Comparison of ENCODE assay signal across 25 cellular contexts in the genomic region with DNA sequence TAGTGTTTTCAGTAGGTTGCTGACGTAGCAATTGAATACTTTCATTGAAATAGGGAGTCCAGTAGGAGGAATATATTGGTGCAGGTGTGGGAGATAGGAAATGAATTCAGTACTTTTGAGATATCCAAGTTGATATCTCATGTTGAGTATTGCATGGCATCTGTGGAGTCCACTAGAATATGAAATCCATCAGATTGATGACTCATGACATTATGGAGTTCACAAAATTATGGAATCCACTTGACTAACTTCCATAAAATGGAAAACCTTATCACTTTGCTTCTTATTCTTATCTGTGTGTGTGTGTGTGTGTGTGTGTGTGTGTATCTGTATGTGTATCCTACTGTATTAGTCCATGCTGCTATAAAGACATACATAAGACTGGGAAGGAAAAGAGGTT.
DNase-seq lines count a peak whose midpoint lies in the region; ATAC-seq, FAIRE-seq and TF ChIP-seq lines count a peak whose summit lies in the region.
"Had no signal": no experiment of that assay in that cellular context is flagged by ENCODE, and none has a peak within 500 bp of the region (broad histone marks: within the 10 kb centered on the region; RNA-seq: fewer than 3 reads in every experiment).

No MANE protein-coding gene starts in this region.

- H3K4me2 ChIP-seq in HepG2 (ENCODE audit: low read depth, low read length) (no peak overlapping the region), K562 (ENCODE audit: insufficient read depth, low read length) (no peak overlapping the region)
- H3K4me2 ChIP-seq: BLaER1 had no signal

- H3K4me1 ChIP-seq in HepG2 (ENCODE audit: insufficient read depth, low read length) (no peaks in the 10 kb centered on the region), right lobe of liver (no peaks in the 10 kb centered on the region), K562 (replicated peaks in 1 of 2; ENCODE audit: control insufficient read depth in 2 of 2, insufficient read depth in 2 of 2, low read length in 2 of 2) (no peaks in the 10 kb centered on the region)
- H3K4me1 ChIP-seq: BE2C had no signal

- FAIRE-seq in HepG2 (lab: Jason Lieb, UNC) (no peak), K562 (lab: Jason Lieb, UNC) (no peak)
- FAIRE-seq: GM12878, GM12892, GM18507 had no signal

- H3K79me2 ChIP-seq in HepG2 (ENCODE audit: insufficient read depth, low read length) (no peaks in the 10 kb centered on the region), K562 (ENCODE audit: control insufficient read depth, insufficient read depth, low read length) (no peaks in the 10 kb centered on the region)

- no peak for TF ChIP-seq RAD21 in HepG2 (CRISPR knock-in tag; IDR thresholded peaks at IDR 0.05)
- TF ChIP-seq RAD21 in K562 (CRISPR knock-in tag; conservative IDR thresholded peaks at IDR 0.05 in 1 of 2, IDR thresholded peaks at IDR 0.05 in 1 of 2) = no peak

- TF ChIP-seq CTCF in HepG2 (CRISPR knock-in tag; IDR thresholded peaks at IDR 0.05) (no peak), right lobe of liver (IDR thresholded peaks at IDR 0.05) (no peak), K562 (IDR thresholded peaks at IDR 0.05 in 2 of 3, conservative IDR thresholded peaks at IDR 0.05 in 1 of 3; ENCODE audit: insufficient read depth in 2 of 3, low read depth in 1 of 3, low read length in 3 of 3) (no peak)

- H3K9ac ChIP-seq in HepG2 (ENCODE audit: insufficient read depth, low read depth, low read length) (no peak overlapping the region), K562 (ENCODE audit: insufficient read depth in 1 of 2, low read depth in 2 of 2, low read length in 2 of 2) (no peak overlapping the region)
- H3K9ac ChIP-seq: BLaER1 had no signal

- H3K36me3 ChIP-seq in HepG2 (replicated peaks in 1 of 2; ENCODE audit: control insufficient read depth in 1 of 2, insufficient read depth in 2 of 2, low read length in 2 of 2) (no peaks in the 10 kb centered on the region), right lobe of liver (no peaks in the 10 kb centered on the region), K562 (ENCODE audit: control insufficient read depth, insufficient read depth, low read length) (no peaks in the 10 kb centered on the region)
- H3K36me3 ChIP-seq: BE2C, BLaER1 had no signal

- H3K9me3 ChIP-seq in HepG2 (ENCODE audit: low read length) (no peaks in the 10 kb centered on the region), right lobe of liver (no peaks in the 10 kb centered on the region), K562 (replicated peaks; ENCODE audit: control insufficient read depth, insufficient read depth, low read depth, low read length) (no peaks in the 10 kb centered on the region)
- H3K9me3 ChIP-seq: BE2C, BLaER1 had no signal

- POLR2A ChIA-PET in HepG2 (lab: Yijun Ruan, JAX) (no interaction called here), K562 (lab: Yijun Ruan, JAX) (no interaction called here)

- CTCF ChIA-PET in HepG2 (lab: Yijun Ruan, JAX; ENCODE audit: low intra/inter-chr PET ratio, low total read pairs) (no interaction called here), K562 (lab: Yijun Ruan, JAX; ENCODE audit: low intra/inter-chr PET ratio) (no interaction called here)

- no peaks in the 10 kb centered on the region for H3K9me1 ChIP-seq in K562 (ENCODE audit: control insufficient read depth, insufficient read depth, low read length)

- BruUV-seq in HepG2 (replicated peaks; lab: Mats Ljungman, UMichigan) (no TSS peak), K562 (replicated peaks; lab: Mats Ljungman, UMichigan) (no TSS peak)

- H3K27ac ChIP-seq in HepG2 (ENCODE audit: extremely low read length, insufficient read depth, low read length) (no peak overlapping the region), right lobe of liver (no peak overlapping the region), K562 (ENCODE audit: extremely low read depth, low read depth, low read length) (no peak overlapping the region)
- H3K27ac ChIP-seq: 22Rv1, BLaER1 had no signal

- H4K20me1 ChIP-seq in HepG2 (ENCODE audit: insufficient read depth, low read length) (no peaks in the 10 kb centered on the region), K562 (replicated peaks; ENCODE audit: control insufficient read depth, insufficient read depth, low read length) (no peaks in the 10 kb centered on the region)
- H4K20me1 ChIP-seq: BLaER1 had no signal

- DNase-seq in HepG2 (ENCODE audit: low spot score) (no peak), right lobe of liver (no peak), NCI-H226 (peak; percentile 27), K562 (ENCODE audit: extremely low read depth in 1 of 4, low spot score in 3 of 4) (no peak), NCI-H1105 treated with DMSO at 0.1 percent for 48 hours (lab: John Stamatoyannopoulos, UW) (no peak), cardiac septum (ENCODE audit: low spot score) (no peak)
- DNase-seq: ACHN; BE2C; C1 segment of cervical spinal cord; CD4-positive, alpha-beta memory T cell; CD4-positive, CD25-positive, alpha-beta regulatory T cell; CD8-positive, alpha-beta memory T cell; COR-L47; DMS 273 treated with DMSO at 0.1 percent for 48 hours; DMS153; DMS53; DMS79; DND-41; EL; GDM1 had no signal

- H3K4me3 ChIP-seq in HepG2 (replicated peaks in 1 of 3; ENCODE audit: insufficient read depth in 1 of 3, low read depth in 2 of 3, low read length in 3 of 3) (no peak overlapping the region), right lobe of liver (no peak overlapping the region), K562 (no peak overlapping the region)
- H3K4me3 ChIP-seq: BLaER1, GM12878 had no signal

- no peak for ATAC-seq in HepG2
- ATAC-seq in right lobe of liver = no peak
- no peak for ATAC-seq in K562
- ATAC-seq: GM12878 had no signal

- 7% methylated on average over 1 of the region's 1 CpG for WGBS in HepG2 (ENCODE audit: low lambda C conversion rate)
- 38% methylated on average over 1 of the region's 1 CpG for WGBS in right lobe of liver (ENCODE audit: insufficient coverage, low coverage, low lambda C conversion rate, missing lambda C conversion rate)
- 45% methylated on average over 1 of the region's 1 CpG for WGBS in K562 (ENCODE audit: insufficient coverage, low coverage, missing lambda C conversion rate)

- intact Hi-C loops in HepG2 (cut with micrococcal nuclease; ENCODE audit: unreplicated experiment) = no loop called here
- intact Hi-C loops in right lobe of liver (cut with DNase I) = no loop called here
- intact Hi-C loops in K562 (cut with micrococcal nuclease) = no loop called here
- intact Hi-C loops in cardiac septum (cut with DNase I) = no loop called here

- in situ Hi-C loops in HepG2 (cut with HindIII; ENCODE audit: extremely low pct_ligation_motif_present, low pct_unique_long_range_greater_than_20kb) (no loop called here), K562 (cut with MboI) (no loop called here)

- no peak overlapping the region for H2AFZ ChIP-seq in HepG2 (ENCODE audit: low read length)
- no peak overlapping the region for H2AFZ ChIP-seq in K562 (ENCODE audit: low read depth, low read length)

- H3K27me3 ChIP-seq in HepG2 (ENCODE audit: control insufficient read depth in 1 of 2, insufficient read depth in 2 of 2, low read length in 2 of 2) (no peaks in the 10 kb centered on the region), right lobe of liver (no peaks in the 10 kb centered on the region), K562 (ENCODE audit: control insufficient read depth in 2 of 2, insufficient read depth in 2 of 2, low read length in 2 of 2) (no peaks in the 10 kb centered on the region)
- H3K27me3 ChIP-seq: BE2C, BLaER1 had no signal

- TF ChIP-seq POLR2A in HepG2 (IDR thresholded peaks at IDR 0.05; ENCODE audit: insufficient read depth in 1 of 2, low read depth in 2 of 2, low read length in 2 of 2) (no peak), right lobe of liver (IDR thresholded peaks at IDR 0.05) (no peak), K562 (conservative IDR thresholded peaks at IDR 0.05) (no peak)

- TF ChIP-seq EP300 in HepG2 (IDR thresholded peaks at IDR 0.05; ENCODE audit: low read depth in 2 of 2, low read length in 2 of 2) = no peak
- TF ChIP-seq EP300 in HepG2 (CRISPR knock-in tag; IDR thresholded peaks at IDR 0.05; ENCODE audit: borderline replicate concordance) = no peak
- no peak for TF ChIP-seq EP300 in K562 (IDR thresholded peaks at IDR 0.05; ENCODE audit: low read length)

TF ChIP-seq in HepG2, 621 proteins besides CTCF, POLR2A, EP300 and RAD21:
- 0 out of 2 replicates have a peak, but pooled peaks have one; percentile 13 for TF ChIP-seq CREB1 (IDR thresholded peaks at IDR 0.05)
- no peak for TF ChIP-seq CREB1 (CRISPR knock-in tag; IDR thresholded peaks at IDR 0.05)
- TF ChIP-seq, protein P1, sequence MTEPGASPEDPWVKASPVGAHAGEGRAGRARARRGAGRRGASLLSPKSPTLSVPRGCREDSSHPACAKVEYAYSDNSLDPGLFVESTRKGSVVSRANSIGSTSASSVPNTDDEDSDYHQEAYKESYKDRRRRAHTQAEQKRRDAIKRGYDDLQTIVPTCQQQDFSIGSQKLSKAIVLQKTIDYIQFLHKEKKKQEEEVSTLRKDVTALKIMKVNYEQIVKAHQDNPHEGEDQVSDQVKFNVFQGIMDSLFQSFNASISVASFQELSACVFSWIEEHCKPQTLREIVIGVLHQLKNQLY (CRISPR knock-in tag; IDR thresholded peaks at IDR 0.05) = no peak
- TF ChIP-seq MAFK (conservative IDR thresholded peaks at IDR 0.05 in 1 of 2, IDR thresholded peaks at IDR 0.05 in 1 of 2; ENCODE audit: low read length in 2 of 2) = peak; percentile 32 to 47; a peak in 3 of 4 replicates

TF ChIP-seq in K562, 482 proteins besides CTCF, POLR2A, EP300 and RAD21 (continues in another document):
- TF ChIP-seq ZNF316 (IDR thresholded peaks at IDR 0.05) (peak; percentile 64), C11orf30 (IDR thresholded peaks at IDR 0.05; ENCODE audit: low read depth) (peak; percentile 49; the same call in 1 of the 2 replicates), MAFG (tag; conservative IDR thresholded peaks at IDR 0.05) (peak; percentile 41)
- TF ChIP-seq, protein P2, sequence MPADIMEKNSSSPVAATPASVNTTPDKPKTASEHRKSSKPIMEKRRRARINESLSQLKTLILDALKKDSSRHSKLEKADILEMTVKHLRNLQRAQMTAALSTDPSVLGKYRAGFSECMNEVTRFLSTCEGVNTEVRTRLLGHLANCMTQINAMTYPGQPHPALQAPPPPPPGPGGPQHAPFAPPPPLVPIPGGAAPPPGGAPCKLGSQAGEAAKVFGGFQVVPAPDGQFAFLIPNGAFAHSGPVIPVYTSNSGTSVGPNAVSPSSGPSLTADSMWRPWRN (IDR thresholded peaks at IDR 0.05; ENCODE audit: low read depth) = no peak
